In genomic region chr1:111148376-111148881, GRCh38 we compare ENCODE assay signal across 20 cellular contexts. TPM values are rescaled to one million over a fixed set of nuclear protein-coding genes. Genes with fewer than 3 reads are reported as not detected.
A peak's percentile ranks its signal among the peaks of the same experiment; 100 is the strongest.
DNase-seq lines count a peak whose midpoint lies in the region; ATAC-seq and TF ChIP-seq lines count a peak whose summit lies in the region.
"Had no signal": no experiment of that assay in that cellular context is flagged by ENCODE, and none has a peak within 500 bp of the region (broad histone marks: within the 10 kb centered on the region; RNA-seq: fewer than 3 reads in every experiment).

No MANE protein-coding gene starts in this region.

- peaks cover 56% of the 10 kb centered on the region for H3K36me3 ChIP-seq in SU-DHL-6 (ENCODE audit: low read length)
- H3K36me3 ChIP-seq in spleen = peaks cover 0 to 78% (median 36%) of the 10 kb centered on the region in 6 donors

- peaks cover 7% of the 10 kb centered on the region; the same call in 1 of the 2 replicates for H3F3A ChIP-seq in SU-DHL-6 (ENCODE audit: insufficient read depth)

- H3K4me3 ChIP-seq in SU-DHL-6 (ENCODE audit: insufficient read depth, low read length, poor library complexity, severe bottlenecking) = no peak overlapping the region
- peak overlapping the region in 1 of 8 donors; percentile 12 for H3K4me3 ChIP-seq in spleen
- H3K4me3 ChIP-seq: neural progenitor cell had no signal

- no peak for TF ChIP-seq POLR2A in spleen (IDR thresholded peaks at IDR 0.05)

- peak overlapping the region; percentile 1 for H3K27ac Mint-ChIP-seq in activated T-cell treated with anti-CD3 and anti-CD28 coated beads, Interleukin-2, amount 50 U/mL, for 72 hours
- H3K27ac Mint-ChIP-seq: activated naive CD8-positive, alpha-beta T cell treated with anti-CD3 and anti-CD28 coated beads, Interleukin-2, amount 10 ng/mL, durations not matched to agents 7 days and 5 days; HFFc6; neural progenitor cell had no signal

- no peaks in the 10 kb centered on the region for H3K27me3 Mint-ChIP-seq in activated T-cell treated with anti-CD3 and anti-CD28 coated beads, Interleukin-2, amount 50 U/mL, for 72 hours (ENCODE audit: low read depth)
- H3K27me3 Mint-ChIP-seq: activated naive CD8-positive, alpha-beta T cell treated with anti-CD3 and anti-CD28 coated beads, Interleukin-2, amount 10 ng/mL, durations not matched to agents 7 days and 5 days had no signal

- peaks cover 24 to 100% (median 95%) of the 10 kb centered on the region in 6 donors for H3K4me1 ChIP-seq in spleen
- H3K4me1 ChIP-seq: neural progenitor cell had no signal

- H3K36me3 Mint-ChIP-seq in activated T-cell treated with anti-CD3 and anti-CD28 coated beads, Interleukin-2, amount 50 U/mL, for 72 hours (ENCODE audit: insufficient read depth in 2 of 2) = peaks cover 11 to 38% of the 10 kb centered on the region in 2 donors

- no peaks in the 10 kb centered on the region for H3K9me3 Mint-ChIP-seq in activated T-cell treated with anti-CD3 and anti-CD28 coated beads, Interleukin-2, amount 50 U/mL, for 72 hours
- H3K9me3 Mint-ChIP-seq: activated naive CD8-positive, alpha-beta T cell treated with anti-CD3 and anti-CD28 coated beads, Interleukin-2, amount 10 ng/mL, durations not matched to agents 7 days and 5 days; HFFc6; neural progenitor cell had no signal

- peak overlapping the region; percentile 21 for H3K4me2 ChIP-seq in SU-DHL-6 (ENCODE audit: low read depth, low read length, poor library complexity, severe bottlenecking)
- H3K4me2 ChIP-seq: neural progenitor cell had no signal

- H3K79me2 ChIP-seq in SU-DHL-6 (ENCODE audit: insufficient read depth, low read length) = peaks cover 100% of the 10 kb centered on the region

- no peaks in the 10 kb centered on the region for H3K9me2 ChIP-seq in SU-DHL-6 (replicated peaks; ENCODE audit: insufficient read depth, low read length)

- intact Hi-C loops in spleen (cut with DNase I; ENCODE audit: low total_unique reads) = loop anchor here (10.0 kb wide), 1 partner anchor 46 kb away; no protein-coding TSS in a partner anchor

- no peaks in the 10 kb centered on the region; the same call in 1 of the 2 replicates for H4K20me1 ChIP-seq in SU-DHL-6 (ENCODE audit: low read depth, low read length)

- H2AFZ ChIP-seq in SU-DHL-6 (ENCODE audit: low read depth, low read length, severe bottlenecking) = no peak overlapping the region
- H2AFZ ChIP-seq: neural progenitor cell had no signal

- WGBS in spleen, 5 donors = 45 to 70% (median 63%) methylated on average over 2 of the region's 2 CpGs

- no peak for TF ChIP-seq CTCF in SU-DHL-6 (IDR thresholded peaks at IDR 0.05; ENCODE audit: insufficient read depth, low read length, poor library complexity, severe bottlenecking)
- no peak for TF ChIP-seq CTCF in spleen (IDR thresholded peaks at IDR 0.05 in 8 of 11, conservative IDR thresholded peaks at IDR 0.05 in 3 of 11)

- H3K27me3 ChIP-seq in SU-DHL-6 (ENCODE audit: low read length) = no peaks in the 10 kb centered on the region
- no peaks in the 10 kb centered on the region for H3K27me3 ChIP-seq in spleen (replicated peaks in 1 of 7)
- H3K27me3 ChIP-seq: neural progenitor cell had no signal

- H3K4me1 Mint-ChIP-seq in activated T-cell treated with anti-CD3 and anti-CD28 coated beads, Interleukin-2, amount 50 U/mL, for 72 hours (ENCODE audit: low read depth) = peaks cover 76% of the 10 kb centered on the region
- H3K4me1 Mint-ChIP-seq: neural progenitor cell had no signal

- peak overlapping the region; percentile 3 to 17 for H3K4me3 Mint-ChIP-seq in activated T-cell treated with anti-CD3 and anti-CD28 coated beads, Interleukin-2, amount 50 U/mL, for 72 hours
- H3K4me3 Mint-ChIP-seq: activated naive CD8-positive, alpha-beta T cell treated with anti-CD3 and anti-CD28 coated beads, Interleukin-2, amount 10 ng/mL, durations not matched to agents 7 days and 5 days; HFFc6; neural progenitor cell had no signal

- DNase-seq in activated T-cell treated with anti-CD3 and anti-CD28 coated beads, Interleukin-2, amount 50 U/mL, for 72 hours = no peak
- DNase-seq in activated T-cell treated with anti-CD3 and anti-CD28 coated beads, Interleukin-2, amount 50 U/mL, for 48 hours = no peak
- DNase-seq in spleen (no peak), T-helper 1 cell (no peak), NCI-H1694 (lab: John Stamatoyannopoulos, UW) (no peak)
- DNase-seq: activated CD4-positive, alpha-beta T cell treated with anti-CD3 and anti-CD28 coated beads for 1 hour; activated naive CD8-positive, alpha-beta T cell treated with anti-CD3 and anti-CD28 coated beads, Interleukin-2, amount 10 ng/mL, durations not matched to agents 7 days and 5 days; DMS79 treated with DMSO at 0.1 percent for 48 hours; effector CD8-positive, alpha-beta T cell; HFFc6; hippocampal formation; mesenchymal stem cell; NCI-H1417; NCI-H226; Right ventricle myocardium superior had no signal

- H3K27ac ChIP-seq in SU-DHL-6 (ENCODE audit: low read depth, low read length) (peak overlapping the region; percentile 21), spleen (peak overlapping the region in 6 of 8 donors; percentile 35 to 68 (median 54))
- H3K27ac ChIP-seq: C4-2B, neural progenitor cell had no signal

- H3K9ac ChIP-seq in SU-DHL-6 (ENCODE audit: low read length) = no peak overlapping the region
- H3K9ac ChIP-seq: neural progenitor cell had no signal

- ATAC-seq in activated T-cell treated with anti-CD3 and anti-CD28 coated beads, Interleukin-2, amount 50 U/mL, for 72 hours (replicated peaks in 1 of 2) = no peak
- ATAC-seq in GM21723 (IDR thresholded peaks at IDR 0.05; ENCODE audit: unreplicated experiment) = peak; percentile 59
- ATAC-seq in HG02870 (IDR thresholded peaks at IDR 0.05; ENCODE audit: unreplicated experiment) = no peak

- H3K9me3 ChIP-seq in SU-DHL-6 (ENCODE audit: insufficient read depth, low read length) = no peaks in the 10 kb centered on the region
- H3K9me3 ChIP-seq in spleen = no peaks in the 10 kb centered on the region

RNA-seq across cellular contexts. Expression of gene CEPT1, which starts 8.4 kb away (rescaled TPM):
- total RNA-seq in activated T-cell treated with anti-CD3 and anti-CD28 coated beads, Interleukin-2, amount 50 U/mL, for 72 hours = 10 to 100 TPM; 44.5 to 50.4 TPM
- 100 to 1,000 TPM in 4 of 7 donors, 10 to 100 TPM in 3; 90.9 to 140 (median 105) TPM for total RNA-seq in spleen
- polyA plus RNA-seq in spleen = 10 to 100 TPM; 61.1 to 69.2 (median 65.4) TPM

RNA-seq across cellular contexts. Expression of gene DRAM2, which starts 8.5 kb away (rescaled TPM):
- 10 to 100 TPM; 73.3 to 89.4 TPM for total RNA-seq in activated T-cell treated with anti-CD3 and anti-CD28 coated beads, Interleukin-2, amount 50 U/mL, for 72 hours
- total RNA-seq in spleen = 100 to 1,000 TPM in 3 of 7 donors, 10 to 100 TPM in 4; 64.0 to 188 (median 81.0) TPM
- polyA plus RNA-seq in spleen = 100 to 1,000 TPM in 2 of 3 donors, 10 to 100 TPM in 1; 90.5 to 130 (median 105) TPM

RNA-seq across cellular contexts. Expression of gene DENND2D, which starts 52.0 kb away (rescaled TPM):
- total RNA-seq in activated T-cell treated with anti-CD3 and anti-CD28 coated beads, Interleukin-2, amount 50 U/mL, for 72 hours = 100 to 1,000 TPM; 134 to 165 TPM
- 100 to 1,000 TPM; 127 to 182 (median 153) TPM for total RNA-seq in spleen
- polyA plus RNA-seq in spleen = 100 to 1,000 TPM in 2 of 3 donors, 10 to 100 TPM in 1; 90.3 to 106 (median 101) TPM
